Comparison of ENCODE assay signal across 1 cellular context in genomic region chr2:40886660-40887059, GRCh38.
TF ChIP-seq lines count a peak whose summit lies in the region.

No MANE protein-coding gene starts in this region.

TF ChIP-seq in HepG2, 621 proteins besides CTCF, POLR2A, EP300 and RAD21 (continued from another document):
- TF ChIP-seq ZNF512B (CRISPR knock-in tag; IDR thresholded peaks at IDR 0.05; ENCODE audit: borderline replicate concordance) (no peak), MXD3 (CRISPR knock-in tag; IDR thresholded peaks at IDR 0.05) (no peak), TSC22D2 (CRISPR knock-in tag; IDR thresholded peaks at IDR 0.05; ENCODE audit: borderline replicate concordance) (no peak), DMAP1 (CRISPR knock-in tag; IDR thresholded peaks at IDR 0.05) (no peak)
